ENCODE assay signal across 1 cellular context in the genomic region with DNA sequence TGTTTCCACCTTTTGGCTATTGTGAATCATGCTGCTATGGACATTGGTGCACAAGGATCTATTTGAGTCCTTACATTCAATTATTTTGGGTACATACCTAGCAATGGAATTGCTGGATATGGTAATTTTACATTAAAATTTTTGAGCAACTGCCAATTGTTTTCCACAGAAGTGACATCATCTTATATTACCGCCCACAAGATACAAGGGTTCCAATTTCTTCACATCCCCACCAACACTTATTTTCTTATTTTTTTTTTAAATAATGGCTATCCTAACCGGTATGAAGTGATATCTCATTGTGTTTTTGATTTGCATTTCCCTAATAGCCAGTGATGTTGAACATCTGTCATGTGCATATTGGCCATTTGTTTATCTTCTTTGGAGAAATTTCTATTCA.
TF ChIP-seq lines count a peak whose summit lies in the region.

No MANE protein-coding gene starts in this region.

TF ChIP-seq in HEK293, 187 proteins besides CTCF, POLR2A, EP300 and RAD21 (continued from another document and continues in another):
- no peak for TF ChIP-seq ZNF24 (tag by site-specific recombination; IDR thresholded peaks at IDR 0.05)
- TF ChIP-seq ZNF610 (tag by site-specific recombination; IDR thresholded peaks at IDR 0.05; ENCODE audit: borderline replicate concordance) = no peak
- TF ChIP-seq ZNF121 (tag by site-specific recombination; IDR thresholded peaks at IDR 0.05) = no peak
- TF ChIP-seq ZNF2 (tag by site-specific recombination; IDR thresholded peaks at IDR 0.05) = no peak
- TF ChIP-seq KLF9 (tag by site-specific recombination; IDR thresholded peaks at IDR 0.05; ENCODE audit: low read depth) = no peak
- no peak for TF ChIP-seq ZNF302 (tag by site-specific recombination; IDR thresholded peaks at IDR 0.05; ENCODE audit: low read depth)
- no peak for TF ChIP-seq ZNF530 (tag by site-specific recombination; IDR thresholded peaks at IDR 0.05; ENCODE audit: low read depth)
- no peak for TF ChIP-seq ZNF747 (tag by site-specific recombination; IDR thresholded peaks at IDR 0.05)
- TF ChIP-seq ZNF174 (tag by site-specific recombination; IDR thresholded peaks at IDR 0.05) = no peak
- TF ChIP-seq HOXD13 (CRISPR knock-in tag; IDR thresholded peaks at IDR 0.05; ENCODE audit: borderline replicate concordance) = no peak
- TF ChIP-seq ZNF558 (tag by site-specific recombination; IDR thresholded peaks at IDR 0.05) = no peak
- TF ChIP-seq ZNF704 (tag by site-specific recombination; IDR thresholded peaks at IDR 0.05) = no peak
- no peak for TF ChIP-seq ZNF175 (tag by site-specific recombination; IDR thresholded peaks at IDR 0.05)
- no peak for TF ChIP-seq KLF1 (tag by site-specific recombination; IDR thresholded peaks at IDR 0.05)
- TF ChIP-seq KLF10 (tag by site-specific recombination; IDR thresholded peaks at IDR 0.05) = no peak
- TF ChIP-seq ZNF792 (tag by site-specific recombination; IDR thresholded peaks at IDR 0.05) = no peak
- no peak for TF ChIP-seq ZNF138 (tag by site-specific recombination; IDR thresholded peaks at IDR 0.05; ENCODE audit: borderline replicate concordance)
- no peak for TF ChIP-seq PBX3 (CRISPR knock-in tag; IDR thresholded peaks at IDR 0.05)
- no peak for TF ChIP-seq ZXDB (tag by site-specific recombination; IDR thresholded peaks at IDR 0.05)
- no peak for TF ChIP-seq ZNF341 (tag by site-specific recombination; IDR thresholded peaks at IDR 0.05; ENCODE audit: low read depth)
- TF ChIP-seq ZNF654 (tag by site-specific recombination; IDR thresholded peaks at IDR 0.05; ENCODE audit: low read depth) = no peak
- TF ChIP-seq ZNF37A (tag by site-specific recombination; IDR thresholded peaks at IDR 0.05) = no peak
- no peak for TF ChIP-seq ZNF423 (tag by site-specific recombination; IDR thresholded peaks at IDR 0.05)
- no peak for TF ChIP-seq ZNF529 (tag by site-specific recombination; IDR thresholded peaks at IDR 0.05; ENCODE audit: insufficient replicate concordance)
- no peak for TF ChIP-seq ZNF548 (tag by site-specific recombination; IDR thresholded peaks at IDR 0.05)
- TF ChIP-seq, protein P1, sequence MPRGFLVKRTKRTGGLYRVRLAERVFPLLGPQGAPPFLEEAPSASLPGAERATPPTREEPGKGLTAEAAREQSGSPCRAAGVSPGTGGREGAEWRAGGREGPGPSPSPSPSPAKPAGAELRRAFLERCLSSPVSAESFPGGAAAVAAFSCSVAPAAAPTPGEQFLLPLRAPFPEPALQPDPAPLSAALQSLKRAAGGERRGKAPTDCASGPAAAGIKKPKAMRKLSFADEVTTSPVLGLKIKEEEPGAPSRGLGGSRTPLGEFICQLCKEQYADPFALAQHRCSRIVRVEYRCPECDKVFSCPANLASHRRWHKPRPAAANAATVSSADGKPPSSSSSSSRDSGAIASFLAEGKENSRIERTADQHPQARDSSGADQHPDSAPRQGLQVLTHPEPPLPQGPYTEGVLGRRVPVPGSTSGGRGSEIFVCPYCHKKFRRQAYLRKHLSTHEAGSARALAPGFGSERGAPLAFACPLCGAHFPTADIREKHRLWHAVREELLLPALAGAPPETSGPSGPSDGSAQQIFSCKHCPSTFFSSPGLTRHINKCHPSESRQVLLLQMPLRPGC (tag by site-specific recombination; IDR thresholded peaks at IDR 0.05) = no peak
- no peak for TF ChIP-seq ZNF777 (tag by site-specific recombination; IDR thresholded peaks at IDR 0.05; ENCODE audit: borderline replicate concordance)
- TF ChIP-seq, protein P2, sequence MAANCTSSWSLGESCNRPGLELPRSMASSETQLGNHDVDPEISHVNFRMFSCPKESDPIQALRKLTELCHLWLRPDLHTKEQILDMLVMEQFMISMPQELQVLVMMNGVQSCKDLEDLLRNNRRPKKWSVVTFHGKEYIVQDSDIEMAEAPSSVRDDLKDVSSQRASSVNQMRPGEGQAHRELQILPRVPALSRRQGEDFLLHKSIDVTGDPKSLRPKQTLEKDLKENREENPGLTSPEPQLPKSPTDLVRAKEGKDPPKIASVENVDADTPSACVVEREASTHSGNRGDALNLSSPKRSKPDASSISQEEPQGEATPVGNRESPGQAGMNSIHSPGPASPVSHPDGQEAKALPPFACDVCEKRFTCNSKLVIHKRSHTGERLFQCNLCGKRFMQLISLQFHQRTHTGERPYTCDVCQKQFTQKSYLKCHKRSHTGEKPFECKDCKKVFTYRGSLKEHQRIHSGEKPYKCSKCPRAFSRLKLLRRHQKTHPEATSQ (tag by site-specific recombination; IDR thresholded peaks at IDR 0.05) = no peak
- TF ChIP-seq ZNF791 (tag by site-specific recombination; IDR thresholded peaks at IDR 0.05) = no peak
- no peak for TF ChIP-seq ZNF501 (tag by site-specific recombination; IDR thresholded peaks at IDR 0.05)
- 0 out of 2 replicates have a peak, but pooled peaks have one; percentile 31 for TF ChIP-seq ZEB2 (tag by site-specific recombination; IDR thresholded peaks at IDR 0.05)
- no peak for TF ChIP-seq ZNF701 (tag by site-specific recombination; IDR thresholded peaks at IDR 0.05)
- no peak for TF ChIP-seq ZBTB20 (tag by site-specific recombination; IDR thresholded peaks at IDR 0.05)
- TF ChIP-seq FEZF1 (tag by site-specific recombination; IDR thresholded peaks at IDR 0.05) = no peak
- TF ChIP-seq SCRT2 (tag by site-specific recombination; IDR thresholded peaks at IDR 0.05) = peak; percentile 3; the same call in 1 of the 2 replicates
- TF ChIP-seq ZNF112 (tag by site-specific recombination; IDR thresholded peaks at IDR 0.05) = no peak
- TF ChIP-seq ZNF658 (tag by site-specific recombination; IDR thresholded peaks at IDR 0.05) = no peak
- TF ChIP-seq ZNF211 (tag by site-specific recombination; IDR thresholded peaks at IDR 0.05; ENCODE audit: low read depth) = no peak
- peak; percentile 17; the same call in 1 of the 2 replicates for TF ChIP-seq ZBTB21 (tag by site-specific recombination; IDR thresholded peaks at IDR 0.05)
- no peak for TF ChIP-seq ZNF670 (tag by site-specific recombination; IDR thresholded peaks at IDR 0.05; ENCODE audit: low read depth)
- TF ChIP-seq IKZF3 (tag by site-specific recombination; IDR thresholded peaks at IDR 0.05) = no peak
- no peak for TF ChIP-seq HOXC10 (CRISPR knock-in tag; IDR thresholded peaks at IDR 0.05)
- TF ChIP-seq ZFP41 (tag by site-specific recombination; IDR thresholded peaks at IDR 0.05; ENCODE audit: borderline replicate concordance) = no peak
- no peak for TF ChIP-seq ZNF140 (tag by site-specific recombination; IDR thresholded peaks at IDR 0.05)
- TF ChIP-seq, protein P3, sequence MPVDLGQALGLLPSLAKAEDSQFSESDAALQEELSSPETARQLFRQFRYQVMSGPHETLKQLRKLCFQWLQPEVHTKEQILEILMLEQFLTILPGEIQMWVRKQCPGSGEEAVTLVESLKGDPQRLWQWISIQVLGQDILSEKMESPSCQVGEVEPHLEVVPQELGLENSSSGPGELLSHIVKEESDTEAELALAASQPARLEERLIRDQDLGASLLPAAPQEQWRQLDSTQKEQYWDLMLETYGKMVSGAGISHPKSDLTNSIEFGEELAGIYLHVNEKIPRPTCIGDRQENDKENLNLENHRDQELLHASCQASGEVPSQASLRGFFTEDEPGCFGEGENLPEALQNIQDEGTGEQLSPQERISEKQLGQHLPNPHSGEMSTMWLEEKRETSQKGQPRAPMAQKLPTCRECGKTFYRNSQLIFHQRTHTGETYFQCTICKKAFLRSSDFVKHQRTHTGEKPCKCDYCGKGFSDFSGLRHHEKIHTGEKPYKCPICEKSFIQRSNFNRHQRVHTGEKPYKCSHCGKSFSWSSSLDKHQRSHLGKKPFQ (tag by site-specific recombination; IDR thresholded peaks at IDR 0.05) = no peak
- TF ChIP-seq TCF7L2 (IDR thresholded peaks at IDR 0.05; ENCODE audit: borderline replicate concordance, low read depth, low read length) = no peak
- TF ChIP-seq ZSCAN30 (tag by site-specific recombination; IDR thresholded peaks at IDR 0.05) = no peak
- 0 out of 2 replicates have a peak, but pooled peaks have one; percentile 15 for TF ChIP-seq KLF8 (tag by site-specific recombination; IDR thresholded peaks at IDR 0.05)
- TF ChIP-seq ZBTB1 (tag by site-specific recombination; IDR thresholded peaks at IDR 0.05) = no peak
- TF ChIP-seq ZNF416 (tag by site-specific recombination; IDR thresholded peaks at IDR 0.05) = no peak
- no peak for TF ChIP-seq ZNF596 (tag by site-specific recombination; IDR thresholded peaks at IDR 0.05)
- TF ChIP-seq ZNF571 (tag by site-specific recombination; IDR thresholded peaks at IDR 0.05) = no peak
- TF ChIP-seq, protein P4, sequence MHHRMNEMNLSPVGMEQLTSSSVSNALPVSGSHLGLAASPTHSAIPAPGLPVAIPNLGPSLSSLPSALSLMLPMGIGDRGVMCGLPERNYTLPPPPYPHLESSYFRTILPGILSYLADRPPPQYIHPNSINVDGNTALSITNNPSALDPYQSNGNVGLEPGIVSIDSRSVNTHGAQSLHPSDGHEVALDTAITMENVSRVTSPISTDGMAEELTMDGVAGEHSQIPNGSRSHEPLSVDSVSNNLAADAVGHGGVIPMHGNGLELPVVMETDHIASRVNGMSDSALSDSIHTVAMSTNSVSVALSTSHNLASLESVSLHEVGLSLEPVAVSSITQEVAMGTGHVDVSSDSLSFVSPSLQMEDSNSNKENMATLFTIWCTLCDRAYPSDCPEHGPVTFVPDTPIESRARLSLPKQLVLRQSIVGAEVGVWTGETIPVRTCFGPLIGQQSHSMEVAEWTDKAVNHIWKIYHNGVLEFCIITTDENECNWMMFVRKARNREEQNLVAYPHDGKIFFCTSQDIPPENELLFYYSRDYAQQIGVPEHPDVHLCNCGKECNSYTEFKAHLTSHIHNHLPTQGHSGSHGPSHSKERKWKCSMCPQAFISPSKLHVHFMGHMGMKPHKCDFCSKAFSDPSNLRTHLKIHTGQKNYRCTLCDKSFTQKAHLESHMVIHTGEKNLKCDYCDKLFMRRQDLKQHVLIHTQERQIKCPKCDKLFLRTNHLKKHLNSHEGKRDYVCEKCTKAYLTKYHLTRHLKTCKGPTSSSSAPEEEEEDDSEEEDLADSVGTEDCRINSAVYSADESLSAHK (tag by site-specific recombination; IDR thresholded peaks at IDR 0.05) = no peak
- TF ChIP-seq TRIM28 (IDR thresholded peaks at IDR 0.05; ENCODE audit: borderline replicate concordance, low read length) = no peak
- TF ChIP-seq, protein P5, sequence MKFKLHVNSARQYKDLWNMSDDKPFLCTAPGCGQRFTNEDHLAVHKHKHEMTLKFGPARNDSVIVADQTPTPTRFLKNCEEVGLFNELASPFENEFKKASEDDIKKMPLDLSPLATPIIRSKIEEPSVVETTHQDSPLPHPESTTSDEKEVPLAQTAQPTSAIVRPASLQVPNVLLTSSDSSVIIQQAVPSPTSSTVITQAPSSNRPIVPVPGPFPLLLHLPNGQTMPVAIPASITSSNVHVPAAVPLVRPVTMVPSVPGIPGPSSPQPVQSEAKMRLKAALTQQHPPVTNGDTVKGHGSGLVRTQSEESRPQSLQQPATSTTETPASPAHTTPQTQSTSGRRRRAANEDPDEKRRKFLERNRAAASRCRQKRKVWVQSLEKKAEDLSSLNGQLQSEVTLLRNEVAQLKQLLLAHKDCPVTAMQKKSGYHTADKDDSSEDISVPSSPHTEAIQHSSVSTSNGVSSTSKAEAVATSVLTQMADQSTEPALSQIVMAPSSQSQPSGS (tag by site-specific recombination; IDR thresholded peaks at IDR 0.05; ENCODE audit: low read depth) = peak; percentile 89
- TF ChIP-seq, protein P6, sequence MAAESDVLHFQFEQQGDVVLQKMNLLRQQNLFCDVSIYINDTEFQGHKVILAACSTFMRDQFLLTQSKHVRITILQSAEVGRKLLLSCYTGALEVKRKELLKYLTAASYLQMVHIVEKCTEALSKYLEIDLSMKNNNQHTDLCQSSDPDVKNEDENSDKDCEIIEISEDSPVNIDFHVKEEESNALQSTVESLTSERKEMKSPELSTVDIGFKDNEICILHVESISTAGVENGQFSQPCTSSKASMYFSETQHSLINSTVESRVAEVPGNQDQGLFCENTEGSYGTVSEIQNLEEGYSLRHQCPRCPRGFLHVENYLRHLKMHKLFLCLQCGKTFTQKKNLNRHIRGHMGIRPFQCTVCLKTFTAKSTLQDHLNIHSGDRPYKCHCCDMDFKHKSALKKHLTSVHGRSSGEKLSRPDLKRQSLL (tag by site-specific recombination; IDR thresholded peaks at IDR 0.05) = no peak
- TF ChIP-seq ZNF266 (tag by site-specific recombination; IDR thresholded peaks at IDR 0.05; ENCODE audit: low read depth) = no peak
- no peak for TF ChIP-seq ZNF776 (tag by site-specific recombination; IDR thresholded peaks at IDR 0.05; ENCODE audit: borderline replicate concordance)
- peak; percentile 53 for TF ChIP-seq ZFHX2 (tag by site-specific recombination; conservative IDR thresholded peaks at IDR 0.05)
- TF ChIP-seq ZNF350 (tag by site-specific recombination; IDR thresholded peaks at IDR 0.05) = no peak
- no peak for TF ChIP-seq OSR2 (tag by site-specific recombination; IDR thresholded peaks at IDR 0.05)
- TF ChIP-seq ZNF626 (tag by site-specific recombination; IDR thresholded peaks at IDR 0.05) = no peak
- no peak for TF ChIP-seq ZSCAN23 (tag by site-specific recombination; IDR thresholded peaks at IDR 0.05)
